20 cellular contexts compared by ENCODE assay signal in the genomic region with DNA sequence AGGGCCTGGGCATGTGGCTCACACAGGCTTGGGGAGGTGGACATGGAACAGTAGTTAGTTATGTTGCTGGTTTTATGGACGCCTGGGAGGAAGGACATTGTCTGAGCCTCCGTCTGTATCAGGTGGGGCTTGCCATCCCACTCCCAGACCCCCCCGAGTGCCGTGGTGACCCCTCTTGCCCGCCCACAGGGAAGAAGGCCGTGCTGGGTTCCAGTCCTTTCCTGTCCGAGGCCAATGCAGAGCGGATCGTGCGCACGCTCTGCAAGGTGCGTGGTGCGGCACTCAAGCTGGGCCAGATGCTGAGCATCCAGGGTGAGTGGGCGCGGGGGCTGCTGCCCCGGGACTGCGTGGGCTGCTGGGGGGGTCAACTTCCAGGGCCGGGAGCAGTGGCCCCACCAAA. TPM values are rescaled to one million over a fixed set of nuclear protein-coding genes. Genes with fewer than 3 reads are reported as not detected.
A peak's percentile ranks its signal among the peaks of the same experiment; 100 is the strongest.
DNase-seq lines count a peak whose midpoint lies in the region; ATAC-seq, FAIRE-seq and TF ChIP-seq lines count a peak whose summit lies in the region.
"Had no signal": no experiment of that assay in that cellular context is flagged by ENCODE, and none has a peak within 500 bp of the region (broad histone marks: within the 10 kb centered on the region; RNA-seq: fewer than 3 reads in every experiment).

No MANE protein-coding gene starts in this region.

- no peak for TF ChIP-seq POLR2A in HepG2 (IDR thresholded peaks at IDR 0.05; ENCODE audit: insufficient read depth in 1 of 2, low read depth in 2 of 2, low read length in 2 of 2)
- TF ChIP-seq POLR2A in right lobe of liver (IDR thresholded peaks at IDR 0.05), result no peak

- POLR2A ChIA-PET in HepG2 (lab: Yijun Ruan, JAX), result no interaction called here
- POLR2A ChIA-PET in activated CD8-positive, alpha-beta T cell treated with anti-CD3 and anti-CD28 coated beads for 36 hours (lab: Charles Lee), result interaction anchor here (0.6 kb wide), 1 partner anchor 18 kb away, joined by 3 read pairs; no protein-coding TSS in a partner anchor

- no peak for TF ChIP-seq RAD21 in HepG2 (CRISPR knock-in tag; IDR thresholded peaks at IDR 0.05)

- intact Hi-C loops in HepG2 (cut with micrococcal nuclease; ENCODE audit: unreplicated experiment) (no loop called here), right lobe of liver (cut with DNase I) (no loop called here), posterior vena cava (cut with DNase I) (no loop called here)
- intact Hi-C loops in activated CD8-positive, alpha-beta T cell treated with anti-CD3 and anti-CD28 coated beads for 36 hours (cut with micrococcal nuclease), result no loop called here

- peaks cover 9% of the 10 kb centered on the region for H3K36me3 Mint-ChIP-seq in chondrocyte (ENCODE audit: low read depth)
- peaks cover 11% of the 10 kb centered on the region for H3K36me3 Mint-ChIP-seq in activated CD8-positive, alpha-beta T cell treated with anti-CD3 and anti-CD28 coated beads for 36 hours (ENCODE audit: low read depth)

- in situ Hi-C loops in HepG2 (cut with HindIII; ENCODE audit: extremely low pct_ligation_motif_present, low pct_unique_long_range_greater_than_20kb), result no loop called here

- CTCF ChIA-PET in HepG2 (lab: Yijun Ruan, JAX; ENCODE audit: low intra/inter-chr PET ratio, low total read pairs), result no interaction called here
- CTCF ChIA-PET in activated CD8-positive, alpha-beta T cell treated with anti-CD3 and anti-CD28 coated beads for 36 hours (lab: Charles Lee), result no interaction called here

- no peaks in the 10 kb centered on the region for H3K9me3 Mint-ChIP-seq in chondrocyte (ENCODE audit: low read depth)
- no peaks in the 10 kb centered on the region for H3K9me3 Mint-ChIP-seq in activated CD8-positive, alpha-beta T cell treated with anti-CD3 and anti-CD28 coated beads for 36 hours
- H3K9me3 Mint-ChIP-seq: H9 had no signal

- H3K27me3 ChIP-seq in HepG2 (ENCODE audit: control insufficient read depth in 1 of 2, insufficient read depth in 2 of 2, low read length in 2 of 2) (no peaks in the 10 kb centered on the region), right lobe of liver (no peaks in the 10 kb centered on the region)
- H3K27me3 ChIP-seq: SJSA1 had no signal

- H3K4me3 ChIP-seq in HepG2 (replicated peaks in 1 of 3; ENCODE audit: insufficient read depth in 1 of 3, low read depth in 2 of 3, low read length in 3 of 3) (no peak overlapping the region), right lobe of liver (no peak overlapping the region)
- H3K4me3 ChIP-seq: SJSA1 had no signal

- no peak overlapping the region for H3K4me2 ChIP-seq in HepG2 (ENCODE audit: low read depth, low read length)

- no peak for TF ChIP-seq CTCF in HepG2 (CRISPR knock-in tag; IDR thresholded peaks at IDR 0.05)
- TF ChIP-seq CTCF in right lobe of liver (IDR thresholded peaks at IDR 0.05), result no peak
- TF ChIP-seq CTCF in chondrocyte (IDR thresholded peaks at IDR 0.05), result no peak
- no peak for TF ChIP-seq CTCF in activated CD8-positive, alpha-beta T cell treated with anti-CD3 and anti-CD28 coated beads for 36 hours (IDR thresholded peaks at IDR 0.05)

- no peaks in the 10 kb centered on the region for H3K27me3 Mint-ChIP-seq in chondrocyte (ENCODE audit: low read depth)
- no peaks in the 10 kb centered on the region for H3K27me3 Mint-ChIP-seq in activated CD8-positive, alpha-beta T cell treated with anti-CD3 and anti-CD28 coated beads for 36 hours
- H3K27me3 Mint-ChIP-seq: CD4-positive, CD25-positive, alpha-beta regulatory T cell had no signal

- H3K9me3 ChIP-seq in HepG2 (ENCODE audit: low read length) (no peaks in the 10 kb centered on the region), right lobe of liver (no peaks in the 10 kb centered on the region)
- H3K9me3 ChIP-seq: Caco-2, SJSA1 had no signal

- no peak overlapping the region for H3K4me3 Mint-ChIP-seq in chondrocyte (ENCODE audit: unreplicated experiment)
- H3K4me3 Mint-ChIP-seq in activated CD8-positive, alpha-beta T cell treated with anti-CD3 and anti-CD28 coated beads for 36 hours, result no peak overlapping the region
- H3K4me3 Mint-ChIP-seq: CD4-positive, CD25-positive, alpha-beta regulatory T cell; H9 had no signal

- FAIRE-seq in HepG2 (lab: Jason Lieb, UNC), result no peak
- FAIRE-seq: HTR-8/SVneo had no signal

- no peaks in the 10 kb centered on the region for H3K4me1 ChIP-seq in HepG2 (ENCODE audit: insufficient read depth, low read length)
- H3K4me1 ChIP-seq in right lobe of liver, result peaks cover 0 to 30% (median 17%) of the 10 kb centered on the region in 4 donors
- H3K4me1 ChIP-seq: Caco-2, SJSA1 had no signal

- H3K27ac ChIP-seq in HepG2 (ENCODE audit: extremely low read length, insufficient read depth, low read length), result no peak overlapping the region
- H3K27ac ChIP-seq in right lobe of liver, result no peak overlapping the region
- H3K27ac ChIP-seq: HL-60, RWPE1, SJSA1 had no signal

- no peaks in the 10 kb centered on the region for H3K79me2 ChIP-seq in HepG2 (ENCODE audit: insufficient read depth, low read length)

- DNase-seq in HepG2 (ENCODE audit: low spot score) (no peak), right lobe of liver (no peak), chondrocyte (ENCODE audit: low spot score) (peak; percentile 88), posterior vena cava (ENCODE audit: low spot score) (peak; percentile 73), left lobe of liver (ENCODE audit: low spot score) (no peak), SIG-M5 (lab: John Stamatoyannopoulos, UW) (no peak)
- no peak for DNase-seq in activated CD8-positive, alpha-beta T cell treated with anti-CD3 and anti-CD28 coated beads for 36 hours
- DNase-seq: Caco-2; CD4-positive, CD25-positive, alpha-beta regulatory T cell; DMS79; H9; NCI-H1417 treated with DMSO at 0.1 percent for 48 hours; NCI-H2081; NCI-H510A; NCI-H774; PC-3 had no signal

- ATAC-seq in HepG2, result no peak
- ATAC-seq in right lobe of liver, result no peak
- no peak for ATAC-seq in left lobe of liver
- ATAC-seq in activated CD8-positive, alpha-beta T cell treated with anti-CD3 and anti-CD28 coated beads for 36 hours, result no peak
- ATAC-seq: PC-3 had no signal

- H4K20me1 ChIP-seq in HepG2 (ENCODE audit: insufficient read depth, low read length), result 0 out of 2 replicates have a peak, but pooled peaks cover 1% of the 10 kb centered on the region

- peaks cover 35 to 75% of the 10 kb centered on the region in 2 experiments; a peak in 4 of 5 replicates for H3K36me3 ChIP-seq in HepG2 (replicated peaks in 1 of 2; ENCODE audit: control insufficient read depth in 1 of 2, insufficient read depth in 2 of 2, low read length in 2 of 2)
- H3K36me3 ChIP-seq in right lobe of liver, result peaks cover 0 to 46% (median 18%) of the 10 kb centered on the region in 4 donors

- 97% methylated on average over 16 of the region's 18 CpGs for WGBS in HepG2 (ENCODE audit: low lambda C conversion rate)
- WGBS in right lobe of liver (ENCODE audit: insufficient coverage, low coverage, low lambda C conversion rate, missing lambda C conversion rate), result 67% methylated on average over 2 of the region's 18 CpGs

- H3K9ac ChIP-seq in HepG2 (ENCODE audit: insufficient read depth, low read depth, low read length), result no peak overlapping the region

- H3K27ac Mint-ChIP-seq in chondrocyte (ENCODE audit: unreplicated experiment), result no peak overlapping the region
- H3K27ac Mint-ChIP-seq in activated CD8-positive, alpha-beta T cell treated with anti-CD3 and anti-CD28 coated beads for 36 hours, result no peak overlapping the region

- TF ChIP-seq EP300 in HepG2 (IDR thresholded peaks at IDR 0.05; ENCODE audit: low read depth in 2 of 2, low read length in 2 of 2), result no peak
- TF ChIP-seq EP300 in HepG2 (CRISPR knock-in tag; IDR thresholded peaks at IDR 0.05; ENCODE audit: borderline replicate concordance), result no peak

- BruUV-seq in HepG2 (replicated peaks; lab: Mats Ljungman, UMichigan), result no TSS peak

- no peak overlapping the region for H2AFZ ChIP-seq in HepG2 (ENCODE audit: low read length)

- no peaks in the 10 kb centered on the region for H3K4me1 Mint-ChIP-seq in chondrocyte (ENCODE audit: low read depth)
- H3K4me1 Mint-ChIP-seq in activated CD8-positive, alpha-beta T cell treated with anti-CD3 and anti-CD28 coated beads for 36 hours (ENCODE audit: low read depth), result no peaks in the 10 kb centered on the region

TF ChIP-seq in HepG2, 621 proteins besides CTCF, POLR2A, EP300 and RAD21 (continues in another document):
- TF ChIP-seq ZNF251 (CRISPR knock-in tag; IDR thresholded peaks at IDR 0.05), result no peak
- no peak for TF ChIP-seq ATF1 (CRISPR knock-in tag; IDR thresholded peaks at IDR 0.05)
- no peak for TF ChIP-seq ZNF256 (CRISPR knock-in tag; conservative IDR thresholded peaks at IDR 0.05)
- TF ChIP-seq FLYWCH1 (CRISPR knock-in tag; IDR thresholded peaks at IDR 0.05), result no peak
- no peak for TF ChIP-seq SOX13 (IDR thresholded peaks at IDR 0.05)
- TF ChIP-seq SOX13 (CRISPR knock-in tag; conservative IDR thresholded peaks at IDR 0.05 in 1 of 2, IDR thresholded peaks at IDR 0.05 in 1 of 2), result no peak

RNA-seq across cellular contexts. Expression of gene COQ8A, which starts 41.7 kb away (rescaled TPM):
- total RNA-seq in HepG2 (2016; rRNA removed; fragmentation: Illumina TruSeq; extraction: Trizol), result 63.3 and 88.7 TPM in 2 replicates
- total RNA-seq in HepG2 (2016; cell fraction: cytosol; rRNA removed; fragmentation: Illumina TruSeq; extraction: Trizol; ENCODE audit: low read depth), result 25.9 and 28.8 TPM in 2 replicates
- total RNA-seq in HepG2 (2016; cell fraction: insoluble cytoplasmic fraction; rRNA removed; fragmentation: Illumina TruSeq; extraction: Trizol), result 60.2 and 93.0 TPM in 2 replicates
- total RNA-seq in HepG2 (2016; cell fraction: membrane; rRNA removed; fragmentation: Illumina TruSeq; extraction: Trizol), result 26.6 and 26.8 TPM in 2 replicates
- 66.7 and 69.0 TPM in 2 replicates for total RNA-seq in HepG2 (2016; cell fraction: nucleus; rRNA removed; fragmentation: Illumina TruSeq; extraction: Trizol)
- polyA plus RNA-seq in HepG2 (2011; rRNA removed), result 60.4 and 72.2 TPM in 2 replicates
- polyA plus RNA-seq in HepG2 (2011; cell fraction: cytosol; rRNA removed), result 53.6 and 65.9 TPM in 2 replicates
- 117 and 151 TPM in 2 replicates for polyA plus RNA-seq in HepG2 (2011; cell fraction: nucleus; rRNA removed)
- 69.4 and 75.0 TPM in 2 replicates for polyA plus RNA-seq in HepG2 (2012)
- polyA plus RNA-seq in HepG2 (2016; cell fraction: cytosol; fragmentation: Illumina TruSeq; extraction: Trizol; ENCODE audit: low read depth), result 6.0 and 6.9 TPM in 2 replicates
- polyA plus RNA-seq in HepG2 (2016; cell fraction: insoluble cytoplasmic fraction; fragmentation: Illumina TruSeq; extraction: Trizol; ENCODE audit: low read depth), result 55.2 and 65.3 TPM in 2 replicates
- polyA plus RNA-seq in HepG2 (2016; cell fraction: membrane; fragmentation: Illumina TruSeq; extraction: Trizol; ENCODE audit: low read depth), result 14.1 and 15.8 TPM in 2 replicates
- 146 and 150 TPM in 2 replicates for polyA plus RNA-seq in HepG2 (2016; cell fraction: nucleus; fragmentation: Illumina TruSeq; extraction: Trizol; ENCODE audit: insufficient read depth, low read depth)
- polyA minus RNA-seq in HepG2 (2011; rRNA and poly(A)+ RNA removed; ENCODE audit: low replicate concordance), result 30.4 and 75.1 TPM in 2 replicates
- 31.1 and 31.3 TPM in 2 replicates for polyA minus RNA-seq in HepG2 (2011; cell fraction: cytosol; rRNA and poly(A)+ RNA removed)
- polyA minus RNA-seq in HepG2 (2011; cell fraction: nucleus; rRNA and poly(A)+ RNA removed), result 28.2 and 38.1 TPM in 2 replicates
- 10 to 100 TPM; 51.6 to 78.1 (median 69.6) TPM for total RNA-seq in right lobe of liver
- total RNA-seq in chondrocyte, result 6.6 to 10.2 TPM (median 7.4 TPM) in 3 replicates
- total RNA-seq in posterior vena cava, result 10 to 100 TPM; 15.4 to 21.1 TPM
- total RNA-seq in left lobe of liver, result 87.3 TPM
- total RNA-seq in activated CD8-positive, alpha-beta T cell treated with anti-CD3 and anti-CD28 coated beads for 36 hours, result 10 to 100 TPM; 25.3 to 27.2 TPM

Comparison
In these comparisons a context has a peak if more than half of its experiments do, and no peak if none do; other contexts are left out.
1. DNase-seq: peak in chondrocyte (single experiment) and posterior vena cava (single experiment); none in HepG2 (single experiment), right lobe of liver (0 of 3), left lobe of liver (single experiment), activated CD8-positive, alpha-beta T cell treated with anti-CD3 and anti-CD28 coated beads for 36 hours (single experiment) and SIG-M5 (single experiment).